17 cellular contexts compared by ENCODE assay signal in genomic region chr11:110951609-110952008, GRCh38.
DNase-seq lines count a peak whose midpoint lies in the region; ATAC-seq and TF ChIP-seq lines count a peak whose summit lies in the region.
"Had no signal": no experiment of that assay in that cellular context is flagged by ENCODE, and none has a peak within 500 bp of the region (broad histone marks: within the 10 kb centered on the region; RNA-seq: fewer than 3 reads in every experiment).

No MANE protein-coding gene starts in this region.

- DNase-seq in Right ventricle myocardium inferior (ENCODE audit: missing footprints) = no peak
- no peak for DNase-seq in cardiac septum (ENCODE audit: low spot score)
- DNase-seq in NCI-H2029 (lab: John Stamatoyannopoulos, UW) = peak; percentile 73
- DNase-seq in hepatocyte (ENCODE audit: low spot score) = no peak
- DNase-seq in vagina (ENCODE audit: extremely low spot score in 2 of 2) = no peak
- DNase-seq in stimulated activated CD4-positive, alpha-beta T cell treated with anti-CD3 and anti-CD28 coated beads, Interleukin-4, amount 100 ng/mL, for 4 hours = no peak
- no peak for DNase-seq in CD1c-positive myeloid dendritic cell (ENCODE audit: extremely low spot score)
- DNase-seq: activated CD4-positive, alpha-beta T cell treated with anti-CD3 and anti-CD28 coated beads, Interleukin-2, amount 10 ng/mL, durations not matched to agents 7 days and 5 days; activated effector memory CD4-positive, alpha-beta T cell treated with Interleukin-2 at 50 U/mL for 16 hours; brain microvascular endothelial cell; glutamatergic neuron; natural killer cell; NCI-H2081 treated with DMSO at 0.1 percent for 48 hours; trophoblast cell had no signal

- no peak overlapping the region for H3K4me2 ChIP-seq in hepatocyte

- no peaks in the 10 kb centered on the region for H3K79me2 ChIP-seq in hepatocyte

- H3K9me2 ChIP-seq in hepatocyte (replicated peaks; ENCODE audit: insufficient read depth) = no peaks in the 10 kb centered on the region

- TF ChIP-seq POLR2A in vagina (IDR thresholded peaks at IDR 0.05) = no peak

- 78% methylated on average over 1 of the region's 1 CpG for WGBS in hepatocyte (ENCODE audit: low lambda C conversion rate, missing lambda C conversion rate)

- ATAC-seq in Right ventricle myocardium inferior = peak; percentile 17
- no peak for ATAC-seq in HG02798 (IDR thresholded peaks at IDR 0.05; ENCODE audit: poor library complexity, unreplicated experiment)
- ATAC-seq: K562, natural killer cell had no signal

- H4K20me1 ChIP-seq in hepatocyte (ENCODE audit: insufficient read depth, poor library complexity, severe bottlenecking) = no peaks in the 10 kb centered on the region

- H3K4me3 ChIP-seq in hepatocyte (no peak overlapping the region), vagina (no peak overlapping the region)
- H3K4me3 ChIP-seq: K562, skin epidermis had no signal

- H3K9me3 ChIP-seq in hepatocyte (ENCODE audit: low read depth) = no peaks in the 10 kb centered on the region
- H3K9me3 ChIP-seq in vagina = no peaks in the 10 kb centered on the region

- peaks cover 8% of the 10 kb centered on the region for H3K4me1 ChIP-seq in hepatocyte (ENCODE audit: insufficient read depth)
- H3K4me1 ChIP-seq in vagina = peaks cover 8% of the 10 kb centered on the region

- H3K36me3 ChIP-seq in hepatocyte (replicated peaks; ENCODE audit: insufficient read depth, low read depth) = no peaks in the 10 kb centered on the region
- H3K36me3 ChIP-seq in vagina = no peaks in the 10 kb centered on the region
- H3K36me3 ChIP-seq: brain microvascular endothelial cell had no signal

- H3K27me3 ChIP-seq in hepatocyte = no peaks in the 10 kb centered on the region
- H3K27me3 ChIP-seq in vagina = no peaks in the 10 kb centered on the region
- H3K27me3 ChIP-seq: brain microvascular endothelial cell had no signal

- no peak overlapping the region for H2AFZ ChIP-seq in hepatocyte

- intact Hi-C loops in Right ventricle myocardium inferior (cut with DNase I) = no loop called here
- intact Hi-C loops in cardiac septum (cut with DNase I) = no loop called here
- intact Hi-C loops in vagina (cut with DNase I) = no loop called here

- peak overlapping the region; percentile 36 for H3K27ac ChIP-seq in hepatocyte
- H3K27ac ChIP-seq in vagina = peak overlapping the region; percentile 52
- H3K27ac ChIP-seq: brain microvascular endothelial cell had no signal

- TF ChIP-seq CTCF in hepatocyte (IDR thresholded peaks at IDR 0.05; ENCODE audit: poor library complexity) = no peak
- no peak for TF ChIP-seq CTCF in vagina (IDR thresholded peaks at IDR 0.05)
